ENCODE assay signal across 23 cellular contexts in genomic region chr6:43610431-43610830, GRCh38. TPM values are rescaled to one million over a fixed set of nuclear protein-coding genes. Genes with fewer than 3 reads are reported as not detected.
A peak's percentile ranks its signal among the peaks of the same experiment; 100 is the strongest.
DNase-seq lines count a peak whose midpoint lies in the region; ATAC-seq and TF ChIP-seq lines count a peak whose summit lies in the region.
"Had no signal": no experiment of that assay in that cellular context is flagged by ENCODE, and none has a peak within 500 bp of the region (broad histone marks: within the 10 kb centered on the region; RNA-seq: fewer than 3 reads in every experiment).

No MANE protein-coding gene starts in this region.

- H3K27ac Mint-ChIP-seq in activated naive CD8-positive, alpha-beta T cell treated with anti-CD3 and anti-CD28 coated beads, Interleukin-2, amount 10 ng/mL, durations not matched to agents 7 days and 5 days = peak overlapping the region; percentile 25
- no peak overlapping the region for H3K27ac Mint-ChIP-seq in activated naive CD8-positive, alpha-beta T cell treated with anti-CD3 and anti-CD28 coated beads, Interleukin-2, amount 50 U/mL, for 24 hours
- H3K27ac Mint-ChIP-seq in neural crest cell (ENCODE audit: unreplicated experiment) = peak overlapping the region; percentile 53
- H3K27ac Mint-ChIP-seq: CD8-positive, alpha-beta T cell had no signal

- H3K4me3 Mint-ChIP-seq in activated naive CD8-positive, alpha-beta T cell treated with anti-CD3 and anti-CD28 coated beads, Interleukin-2, amount 10 ng/mL, durations not matched to agents 7 days and 5 days = no peak overlapping the region
- no peak overlapping the region for H3K4me3 Mint-ChIP-seq in activated naive CD8-positive, alpha-beta T cell treated with anti-CD3 and anti-CD28 coated beads, Interleukin-2, amount 50 U/mL, for 24 hours
- no peak overlapping the region for H3K4me3 Mint-ChIP-seq in neural crest cell
- H3K4me3 Mint-ChIP-seq: CD8-positive, alpha-beta T cell had no signal

- no peaks in the 10 kb centered on the region for H3K27me3 Mint-ChIP-seq in activated naive CD8-positive, alpha-beta T cell treated with anti-CD3 and anti-CD28 coated beads, Interleukin-2, amount 10 ng/mL, durations not matched to agents 7 days and 5 days
- H3K27me3 Mint-ChIP-seq in activated naive CD8-positive, alpha-beta T cell treated with anti-CD3 and anti-CD28 coated beads, Interleukin-2, amount 50 U/mL, for 24 hours = no peaks in the 10 kb centered on the region
- no peaks in the 10 kb centered on the region for H3K27me3 Mint-ChIP-seq in neural crest cell (ENCODE audit: low read depth)

- H3K36me3 Mint-ChIP-seq in activated naive CD8-positive, alpha-beta T cell treated with anti-CD3 and anti-CD28 coated beads, Interleukin-2, amount 10 ng/mL, durations not matched to agents 7 days and 5 days = peaks cover 29% of the 10 kb centered on the region
- peaks cover 43% of the 10 kb centered on the region for H3K36me3 Mint-ChIP-seq in activated naive CD8-positive, alpha-beta T cell treated with anti-CD3 and anti-CD28 coated beads, Interleukin-2, amount 50 U/mL, for 24 hours (ENCODE audit: low read depth)
- peaks cover 2% of the 10 kb centered on the region for H3K36me3 Mint-ChIP-seq in neural crest cell (ENCODE audit: low read depth)

- TF ChIP-seq CTCF in neural crest cell (conservative IDR thresholded peaks at IDR 0.05) = no peak

- POLR2A ChIA-PET in activated naive CD8-positive, alpha-beta T cell treated with anti-CD3 and anti-CD28 coated beads, Interleukin-2, amount 10 ng/mL, durations not matched to agents 7 days and 5 days (lab: Charles Lee) = interaction anchor here (1.0 kb wide), 1 partner anchor 10 kb away, joined by 3 read pairs; no protein-coding TSS in a partner anchor

- no peak for DNase-seq in activated naive CD8-positive, alpha-beta T cell treated with anti-CD3 and anti-CD28 coated beads, Interleukin-2, amount 10 ng/mL, durations not matched to agents 7 days and 5 days
- no peak for DNase-seq in activated naive CD8-positive, alpha-beta T cell treated with anti-CD3 and anti-CD28 coated beads, Interleukin-2, amount 50 U/mL, for 24 hours
- peak; percentile 27 for DNase-seq in amniotic epithelial cell (ENCODE audit: low read depth)
- DNase-seq in neural crest cell (ENCODE audit: low read depth, low spot score) = no peak
- DNase-seq in NCI-H524 treated with DMSO at 0.1 percent for 48 hours (lab: John Stamatoyannopoulos, UW) = no peak
- DNase-seq in NCI-H526 treated with DMSO at 0.1 percent for 48 hours (lab: John Stamatoyannopoulos, UW) = no peak
- DNase-seq: AML-193; C1 segment of cervical spinal cord; Calu3; CD8-positive, alpha-beta T cell; MM.1S; NCI-H1048; NCI-H1417 treated with DMSO at 0.1 percent for 48 hours; NCI-H187; NCI-H510A; NCI-H774; NK-92 treated with Interleukin-12 subunit alpha and Interleukin-12 subunit beta, amount 100 ng/mL, for 24 hours; SHP77 treated with DMSO at 0.1 percent for 48 hours had no signal

- H3K4me1 Mint-ChIP-seq in activated naive CD8-positive, alpha-beta T cell treated with anti-CD3 and anti-CD28 coated beads, Interleukin-2, amount 10 ng/mL, durations not matched to agents 7 days and 5 days = peaks cover 7% of the 10 kb centered on the region
- H3K4me1 Mint-ChIP-seq in activated naive CD8-positive, alpha-beta T cell treated with anti-CD3 and anti-CD28 coated beads, Interleukin-2, amount 50 U/mL, for 24 hours = peaks cover 2% of the 10 kb centered on the region
- no peaks in the 10 kb centered on the region for H3K4me1 Mint-ChIP-seq in neural crest cell

- no peak for ATAC-seq in activated naive CD8-positive, alpha-beta T cell treated with anti-CD3 and anti-CD28 coated beads, Interleukin-2, amount 10 ng/mL, durations not matched to agents 7 days and 5 days (ENCODE audit: low read depth)
- no peak for ATAC-seq in activated naive CD8-positive, alpha-beta T cell treated with anti-CD3 and anti-CD28 coated beads, Interleukin-2, amount 50 U/mL, for 24 hours
- no peak for ATAC-seq in GM18498 (IDR thresholded peaks at IDR 0.05; ENCODE audit: unreplicated experiment)
- no peak for ATAC-seq in GM21529 (IDR thresholded peaks at IDR 0.05; ENCODE audit: unreplicated experiment)
- ATAC-seq: CD8-positive, alpha-beta T cell; K562 had no signal

- H3K9me3 Mint-ChIP-seq in activated naive CD8-positive, alpha-beta T cell treated with anti-CD3 and anti-CD28 coated beads, Interleukin-2, amount 10 ng/mL, durations not matched to agents 7 days and 5 days = no peaks in the 10 kb centered on the region
- no peaks in the 10 kb centered on the region for H3K9me3 Mint-ChIP-seq in activated naive CD8-positive, alpha-beta T cell treated with anti-CD3 and anti-CD28 coated beads, Interleukin-2, amount 50 U/mL, for 24 hours
- no peaks in the 10 kb centered on the region for H3K9me3 Mint-ChIP-seq in neural crest cell
- H3K9me3 Mint-ChIP-seq: CD8-positive, alpha-beta T cell had no signal

RNA-seq across cellular contexts. Expression of gene GTPBP2, which starts 18.6 kb away (rescaled TPM):
- 100 to 1,000 TPM; 107 to 115 TPM for total RNA-seq in activated naive CD8-positive, alpha-beta T cell treated with anti-CD3 and anti-CD28 coated beads, Interleukin-2, amount 10 ng/mL, durations not matched to agents 7 days and 5 days
- 70.0 and 70.6 TPM in 2 replicates for total RNA-seq in neural crest cell

RNA-seq across cellular contexts. Expression of gene MAD2L1BP, which starts 25.2 kb away (rescaled TPM):
- 10 to 100 TPM; 39.7 to 40.2 TPM for total RNA-seq in activated naive CD8-positive, alpha-beta T cell treated with anti-CD3 and anti-CD28 coated beads, Interleukin-2, amount 10 ng/mL, durations not matched to agents 7 days and 5 days
- total RNA-seq in neural crest cell = 43.2 and 43.5 TPM in 2 replicates

RNA-seq across cellular contexts. Expression of gene RSPH9, which starts 34.4 kb away (rescaled TPM):
- total RNA-seq in activated naive CD8-positive, alpha-beta T cell treated with anti-CD3 and anti-CD28 coated beads, Interleukin-2, amount 10 ng/mL, durations not matched to agents 7 days and 5 days = not detected
- total RNA-seq in neural crest cell = 0.57 and 0.63 TPM in 2 replicates
- total RNA-seq: A172; CD8-positive, alpha-beta T cell; Daoy had no signal

RNA-seq across cellular contexts. Expression of gene POLH, which starts 34.4 kb away (rescaled TPM):
- total RNA-seq in activated naive CD8-positive, alpha-beta T cell treated with anti-CD3 and anti-CD28 coated beads, Interleukin-2, amount 10 ng/mL, durations not matched to agents 7 days and 5 days = 10 to 100 TPM; 57.3 to 62.0 TPM
- total RNA-seq in neural crest cell = 19.1 and 22.2 TPM in 2 replicates

RNA-seq across cellular contexts. Expression of gene XPO5, which starts 34.6 kb away (rescaled TPM):
- 10 to 100 TPM; 46.1 to 47.0 TPM for total RNA-seq in activated naive CD8-positive, alpha-beta T cell treated with anti-CD3 and anti-CD28 coated beads, Interleukin-2, amount 10 ng/mL, durations not matched to agents 7 days and 5 days
- 99.6 and 105 TPM in 2 replicates for total RNA-seq in neural crest cell
